Comparison of ENCODE assay signal across 8 cellular contexts in genomic region chr3:129183569-129184395, GRCh38. TPM values are rescaled to one million over a fixed set of nuclear protein-coding genes. Genes with fewer than 3 reads are reported as not detected.
A peak's percentile ranks its signal among the peaks of the same experiment; 100 is the strongest.
DNase-seq lines count a peak whose midpoint lies in the region; ATAC-seq and TF ChIP-seq lines count a peak whose summit lies in the region.

Gene CNBP (minus strand): TSS chr3:129183896. CDS start chr3:129171757, 12,139 bp downstream.

- H3K9me3 ChIP-seq in psoas muscle: no peaks in the 10 kb centered on the region

- ATAC-seq in GM18502 (IDR thresholded peaks at IDR 0.05; ENCODE audit: poor library complexity, unreplicated experiment) (peak; percentile 96), HG02943 (IDR thresholded peaks at IDR 0.05; ENCODE audit: low read depth, unreplicated experiment) (peak; percentile 91), left ventricle myocardium superior (peak; percentile 98), psoas muscle (peak; percentile 84 to 95 (median 90))

- H3K27me3 ChIP-seq in psoas muscle (ENCODE audit: insufficient read depth in 3 of 3, low read length in 2 of 3): no peaks in the 10 kb centered on the region

- intact Hi-C loops in left ventricle myocardium superior (cut with micrococcal nuclease) (no loop called here), psoas muscle (cut with DNase I) (loop anchor here (5.0 kb wide), 2 partner anchors 44 to 64 kb away; partner anchors contain the start of gene COPG1 (in 2 of the 2))

- peaks cover 0 to 4% of the 10 kb centered on the region in 2 donors for H3K36me3 ChIP-seq in psoas muscle (ENCODE audit: insufficient read depth in 1 of 2, low read depth in 1 of 2)
- no peaks in the 10 kb centered on the region for H3K36me3 ChIP-seq in urinary bladder (ENCODE audit: insufficient read depth)

- WGBS in psoas muscle, 3 donors: 0 to 1% (median 0%) methylated on average over 63 to 83 of the region's 83 CpGs
- WGBS in urinary bladder: under 1% methylated on average over 83 of the region's 83 CpGs

- no peak for TF ChIP-seq CTCF in psoas muscle (IDR thresholded peaks at IDR 0.05)

- DNase-seq in NCI-H187 treated with DMSO at 0.1 percent for 48 hours (lab: John Stamatoyannopoulos, UW) (peak; percentile 52), T-helper 2 cell (peak; percentile 84 to 98 (median 88)), left ventricle myocardium superior (peak; percentile 98), psoas muscle (peak; percentile 96 to 97)

- peaks cover 49% of the 10 kb centered on the region for H3K4me1 ChIP-seq in psoas muscle
- H3K4me1 ChIP-seq in urinary bladder (ENCODE audit: insufficient read depth): no peaks in the 10 kb centered on the region

- H3K4me3 ChIP-seq in psoas muscle (peak within 1 kb of the TSS; percentile 97), urinary bladder (ENCODE audit: low read depth, low read length) (peak within 1 kb of the TSS; percentile 86)

- H3K27ac ChIP-seq in angular gyrus (ENCODE audit: low read depth, low read length) (peak within 1 kb of the TSS; percentile 92), psoas muscle (peak within 1 kb of the TSS; percentile 100), urinary bladder (ENCODE audit: low read depth) (peak within 1 kb of the TSS; percentile 98)

RNA-seq across cellular contexts. Expression of gene CNBP, which starts in this region (rescaled TPM):
- total RNA-seq in left ventricle myocardium superior (531 TPM), psoas muscle (100 to 1,000 TPM; 754 to 850 (median 816) TPM), urinary bladder (237 TPM)
- polyA plus RNA-seq in psoas muscle (100 to 1,000 TPM; 423 to 678 (median 575) TPM), urinary bladder (517 TPM)

Comparison
In these comparisons a context has a peak if more than half of its experiments do, and no peak if none do; other contexts are left out.
1. Peak in every context shown above with its lines: DNase-seq, ATAC-seq, H3K4me3 ChIP-seq and H3K27ac ChIP-seq.